Comparison of ENCODE assay signal across 29 cellular contexts in genomic region chr2:32760628-32761027, GRCh38.
"Had no signal": no experiment of that assay in that cellular context is flagged by ENCODE, and none has a peak within 500 bp of the region (broad histone marks: within the 10 kb centered on the region; RNA-seq: fewer than 3 reads in every experiment).

No MANE protein-coding gene starts in this region.

- H3K9me3 ChIP-seq: esophagus muscularis mucosa, gastrocnemius medialis, heart right ventricle had no signal

- H3K27me3 Mint-ChIP-seq: activated CD4-positive, alpha-beta memory T cell treated with anti-CD3 and anti-CD28 coated beads, Interleukin-2, amount 10 ng/mL, durations not matched to agents 7 days and 5 days; activated CD4-positive, alpha-beta T cell treated with anti-CD3 and anti-CD28 coated beads, Interleukin-2, amount 10 ng/mL, durations not matched to agents 7 days and 5 days; activated naive CD8-positive, alpha-beta T cell; activated T-cell treated with anti-CD3 and anti-CD28 coated beads, Interleukin-2, amount 50 U/mL, for 24 hours; activated T-helper 17 cell treated with anti-CD3 and anti-CD28 coated beads, Interleukin-2, amount 50 U/mL, for 72 hours; effector memory CD8-positive, alpha-beta T cell; T-cell had no signal

- H3K9me3 Mint-ChIP-seq: activated CD4-positive, alpha-beta memory T cell treated with anti-CD3 and anti-CD28 coated beads, Interleukin-2, amount 10 ng/mL, durations not matched to agents 7 days and 5 days; activated CD4-positive, alpha-beta T cell treated with anti-CD3 and anti-CD28 coated beads, Interleukin-2, amount 10 ng/mL, durations not matched to agents 7 days and 5 days; activated T-cell treated with anti-CD3 and anti-CD28 coated beads, Interleukin-2, amount 50 U/mL, for 24 hours; activated T-helper 17 cell treated with anti-CD3 and anti-CD28 coated beads, Interleukin-2, amount 50 U/mL, for 72 hours; effector memory CD8-positive, alpha-beta T cell; T-cell; T-helper 1 cell treated with Interleukin-12 subunit alpha and Interleukin-12 subunit beta and Interleukin-4 antibody, amounts not matched to agents 30 μg/mL and 1 μg/mL, for 36 hours; T-helper 2 cell treated with Interferon-gamma antibody and Interleukin-4, amounts not matched to agents 5 μg/mL and 100 μg/mL, for 36 hours had no signal

- H3K4me3 Mint-ChIP-seq: activated CD4-positive, alpha-beta memory T cell treated with anti-CD3 and anti-CD28 coated beads, Interleukin-2, amount 10 ng/mL, durations not matched to agents 7 days and 5 days; activated CD4-positive, alpha-beta T cell treated with anti-CD3 and anti-CD28 coated beads, Interleukin-2, amount 10 ng/mL, durations not matched to agents 7 days and 5 days; activated naive CD8-positive, alpha-beta T cell; activated T-cell treated with anti-CD3 and anti-CD28 coated beads, Interleukin-2, amount 50 U/mL, for 24 hours; activated T-helper 17 cell treated with anti-CD3 and anti-CD28 coated beads, Interleukin-2, amount 50 U/mL, for 72 hours; effector memory CD8-positive, alpha-beta T cell; T-cell; T-helper 1 cell treated with Interleukin-12 subunit alpha and Interleukin-12 subunit beta and Interleukin-4 antibody, amounts not matched to agents 30 μg/mL and 1 μg/mL, for 36 hours; T-helper 2 cell treated with Interferon-gamma antibody and Interleukin-4, amounts not matched to agents 5 μg/mL and 100 μg/mL, for 36 hours had no signal

- DNase-seq: activated CD4-positive, alpha-beta memory T cell treated with anti-CD3 and anti-CD28 coated beads, Interleukin-2, amount 10 ng/mL, durations not matched to agents 7 days and 5 days; activated CD4-positive, alpha-beta T cell treated with anti-CD3 and anti-CD28 coated beads for 1 hour; activated CD4-positive, alpha-beta T cell treated with anti-CD3 and anti-CD28 coated beads for 4 hours; activated CD4-positive, alpha-beta T cell treated with anti-CD3 and anti-CD28 coated beads, Interleukin-2, amount 10 ng/mL, durations not matched to agents 7 days and 5 days; activated CD4-positive, alpha-beta T cell treated with anti-CD3 and anti-CD28 coated beads, Interleukin-2, amount 50 U/mL, for 4 hours; activated CD8-positive, alpha-beta memory T cell treated with anti-CD3 and anti-CD28 coated beads, Interleukin-2, amount 50 U/mL, for 48 hours; activated effector memory CD4-positive, alpha-beta T cell treated with Interleukin-2 at 50 U/mL for 16 hours; activated gamma-delta T cell treated with Interleukin-2 at 50 U/mL for 16 hours; activated naive CD4-positive, alpha-beta T cell treated with anti-CD3 and anti-CD28 coated beads, Interleukin-2, amount 50 U/mL, for 16 hours; activated naive CD4-positive, alpha-beta T cell treated with Interleukin-2 at 50 U/mL for 16 hours; activated T-cell treated with anti-CD3 and anti-CD28 coated beads for 4 hours; activated T-cell treated with anti-CD3 and anti-CD28 coated beads, Interleukin-2, amount 50 U/mL, for 24 hours; amniotic stem cell; caudate nucleus; cortex of kidney; dermis blood vessel endothelial cell; effector CD4-positive, alpha-beta T cell; effector memory CD8-positive, alpha-beta T cell; erythroblast; foreskin keratinocyte; gastrocnemius medialis; heart right ventricle; T-cell; T1000 had no signal

- H3K4me1 ChIP-seq: foreskin keratinocyte, gastrocnemius medialis had no signal

- ATAC-seq: activated T-helper 17 cell treated with anti-CD3 and anti-CD28 coated beads, Interleukin-2, amount 50 U/mL, for 72 hours; effector memory CD8-positive, alpha-beta T cell; foreskin keratinocyte; gastrocnemius medialis; heart right ventricle; T-cell had no signal

- H3K27ac ChIP-seq: esophagus muscularis mucosa, foreskin keratinocyte, gastrocnemius medialis, heart right ventricle had no signal

- H3K27me3 ChIP-seq: esophagus muscularis mucosa, foreskin keratinocyte, gastrocnemius medialis, heart right ventricle had no signal

- H3K4me3 ChIP-seq: esophagus muscularis mucosa, gastrocnemius medialis, heart right ventricle had no signal
